1 cellular context compared by ENCODE assay signal in genomic region chr1:3170566-3171453, GRCh38.
A peak's percentile ranks its signal among the peaks of the same experiment; 100 is the strongest.
TF ChIP-seq lines count a peak whose summit lies in the region.

No MANE protein-coding gene starts in this region.

TF ChIP-seq in HepG2, 621 proteins besides CTCF, POLR2A, EP300 and RAD21 (continued from another document and continues in another):
- TF ChIP-seq ZNF597 (CRISPR knock-in tag; IDR thresholded peaks at IDR 0.05) (no peak), TBL1XR1 (IDR thresholded peaks at IDR 0.05; ENCODE audit: borderline replicate concordance, low read length, partially characterized antibody) (no peak), GMEB1 (CRISPR knock-in tag; IDR thresholded peaks at IDR 0.05; ENCODE audit: borderline replicate concordance) (no peak; the same call in 1 of the 2 replicates), ZNF24 (IDR thresholded peaks at IDR 0.05) (no peak), ZNF563 (CRISPR knock-in tag; IDR thresholded peaks at IDR 0.05) (no peak), FOXK2 (IDR thresholded peaks at IDR 0.05) (no peak), ZBTB34 (CRISPR knock-in tag; IDR thresholded peaks at IDR 0.05) (no peak), SIX4 (CRISPR knock-in tag; IDR thresholded peaks at IDR 0.05) (no peak), RARG (CRISPR knock-in tag; IDR thresholded peaks at IDR 0.05; ENCODE audit: low read depth) (no peak), ATF1 (CRISPR knock-in tag; IDR thresholded peaks at IDR 0.05) (no peak), KAT8 (CRISPR knock-in tag; IDR thresholded peaks at IDR 0.05) (no peak), THAP9 (CRISPR knock-in tag; IDR thresholded peaks at IDR 0.05; ENCODE audit: borderline replicate concordance) (peak; percentile 60; the same call in 1 of the 2 replicates), ZNF143 (CRISPR knock-in tag; IDR thresholded peaks at IDR 0.05) (no peak), ZNF350 (CRISPR knock-in tag; IDR thresholded peaks at IDR 0.05; ENCODE audit: borderline replicate concordance, low read depth) (0 out of 2 replicates have a peak, but pooled peaks have one; percentile 42), LCORL (IDR thresholded peaks at IDR 0.05) (no peak), LCORL (CRISPR knock-in tag; IDR thresholded peaks at IDR 0.05) (peak; percentile 31; the same call in 1 of the 2 replicates), HMGA1 (CRISPR knock-in tag; conservative IDR thresholded peaks at IDR 0.05) (no peak), DNMT1 (CRISPR knock-in tag; IDR thresholded peaks at IDR 0.05) (no peak), CBX1 (IDR thresholded peaks at IDR 0.05; ENCODE audit: low read depth) (no peak), MBD4 (IDR thresholded peaks at IDR 0.05; ENCODE audit: borderline replicate concordance, low read length) (no peak), GLI4 (CRISPR knock-in tag; IDR thresholded peaks at IDR 0.05; ENCODE audit: borderline replicate concordance) (no peak), THYN1 (CRISPR knock-in tag; IDR thresholded peaks at IDR 0.05; ENCODE audit: borderline replicate concordance, low read depth) (no peak), MED8 (CRISPR knock-in tag; IDR thresholded peaks at IDR 0.05; ENCODE audit: insufficient replicate concordance) (no peak), E2F2 (CRISPR knock-in tag; IDR thresholded peaks at IDR 0.05; ENCODE audit: borderline replicate concordance) (no peak), ZBTB49 (CRISPR knock-in tag; IDR thresholded peaks at IDR 0.05; ENCODE audit: borderline replicate concordance) (no peak), ZNF839 (CRISPR knock-in tag; IDR thresholded peaks at IDR 0.05; ENCODE audit: borderline replicate concordance) (no peak; the same call in 1 of the 2 replicates), ZNF709 (CRISPR knock-in tag; IDR thresholded peaks at IDR 0.05) (no peak), BCLAF1 (IDR thresholded peaks at IDR 0.05) (no peak), ZNF670 (CRISPR knock-in tag; IDR thresholded peaks at IDR 0.05; ENCODE audit: borderline replicate concordance) (no peak), IRF9 (CRISPR knock-in tag; IDR thresholded peaks at IDR 0.05; ENCODE audit: borderline replicate concordance) (no peak), TFE3 (CRISPR knock-in tag; IDR thresholded peaks at IDR 0.05) (no peak), SRY (CRISPR knock-in tag; IDR thresholded peaks at IDR 0.05) (no peak), MTA1 (CRISPR knock-in tag; IDR thresholded peaks at IDR 0.05; ENCODE audit: borderline replicate concordance) (0 out of 2 replicates have a peak, but pooled peaks have one; percentile 62), CBX2 (IDR thresholded peaks at IDR 0.05; ENCODE audit: low read depth, low read length) (no peak), CBX2 (CRISPR knock-in tag; IDR thresholded peaks at IDR 0.05; ENCODE audit: low read depth) (no peak), SKIL (CRISPR knock-in tag; IDR thresholded peaks at IDR 0.05; ENCODE audit: borderline replicate concordance) (no peak), FOXP4 (CRISPR knock-in tag; IDR thresholded peaks at IDR 0.05) (no peak), MAFG (CRISPR knock-in tag; IDR thresholded peaks at IDR 0.05) (no peak), MTF1 (CRISPR knock-in tag; IDR thresholded peaks at IDR 0.05) (no peak), SETDB1 (CRISPR knock-in tag; IDR thresholded peaks at IDR 0.05; ENCODE audit: borderline replicate concordance) (no peak), BRD4 (CRISPR knock-in tag; IDR thresholded peaks at IDR 0.05) (no peak), TP53 (CRISPR knock-in tag; conservative IDR thresholded peaks at IDR 0.05) (no peak)
